In the genomic region with DNA sequence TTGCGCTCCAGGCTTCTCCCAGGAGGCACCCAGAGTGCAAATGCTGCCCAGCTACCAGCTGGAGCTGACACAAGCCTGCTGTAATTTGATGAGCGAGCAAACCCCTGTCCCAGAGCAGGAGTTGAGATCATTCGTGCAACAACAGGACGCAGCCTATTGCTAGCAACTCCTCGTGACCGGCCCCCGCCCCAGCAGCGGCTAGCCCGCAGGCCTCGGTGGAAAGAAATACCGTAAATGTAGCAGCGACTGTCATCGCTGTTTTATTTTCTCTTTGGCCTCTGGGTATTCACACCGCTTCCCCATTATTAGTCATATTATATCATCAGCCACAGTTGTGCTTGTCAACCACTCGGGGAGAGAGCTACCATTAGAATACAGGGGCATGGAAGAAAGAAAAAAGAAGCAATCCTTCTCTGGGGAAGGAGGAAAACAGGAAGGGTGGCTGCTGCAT, we compare ENCODE assay signal across 9 cellular contexts. TPM values are rescaled to one million over a fixed set of nuclear protein-coding genes. Genes with fewer than 3 reads are reported as not detected.
A peak's percentile ranks its signal among the peaks of the same experiment; 100 is the strongest.
DNase-seq lines count a peak whose midpoint lies in the region; ATAC-seq, FAIRE-seq and TF ChIP-seq lines count a peak whose summit lies in the region.
"Had no signal": no experiment of that assay in that cellular context is flagged by ENCODE, and none has a peak within 500 bp of the region (broad histone marks: within the 10 kb centered on the region; RNA-seq: fewer than 3 reads in every experiment).

No MANE protein-coding gene starts in this region.

- 18 to 21% methylated on average over 15 of the region's 15 CpGs for WGBS in tibial nerve, 2 donors

- peak in 1 of 2 donors; percentile 65 for TF ChIP-seq EP300 in tibial nerve (IDR thresholded peaks at IDR 0.05)

- H3K4me3 ChIP-seq in kidney (ENCODE audit: low read length in 2 of 2), result peak overlapping the region in 1 of 2 donors; percentile 8
- H3K4me3 ChIP-seq in tibial nerve, result peak overlapping the region in 1 of 4 donors; percentile 23

- H3K4me1 ChIP-seq in kidney (ENCODE audit: control insufficient read depth in 1 of 2, insufficient read depth in 1 of 2, low read depth in 1 of 2, low read length in 2 of 2) (no peaks in the 10 kb centered on the region), tibial nerve (peaks cover 0 to 8% (median 0%) of the 10 kb centered on the region in 4 donors)

- H3K9me3 Mint-ChIP-seq in activated naive CD4-positive, alpha-beta T cell treated with anti-CD3 and anti-CD28 coated beads, Interleukin-2, amount 50 U/mL, for 72 hours, result no peaks in the 10 kb centered on the region
- H3K9me3 Mint-ChIP-seq: activated B cell treated with CpG ODN at 0.5 μM for 24 hours had no signal

- H3K27ac ChIP-seq in kidney (ENCODE audit: low read depth in 2 of 2, low read length in 2 of 2), result no peak overlapping the region
- peak overlapping the region in 2 of 4 donors; percentile 34 to 71 for H3K27ac ChIP-seq in tibial nerve

- peak; percentile 20 for DNase-seq in stimulated activated naive CD4-positive, alpha-beta T cell treated with Interleukin-2 at 50 U/mL for 16 hours (lab: John Stamatoyannopoulos, UW)
- DNase-seq in stimulated activated naive CD4-positive, alpha-beta T cell (lab: John Stamatoyannopoulos, UW), result no peak
- no peak for DNase-seq in activated naive CD4-positive, alpha-beta T cell treated with anti-CD3 and anti-CD28 coated beads, Interleukin-2, amount 50 U/mL, for 72 hours (ENCODE audit: low spot score in 2 of 2)
- DNase-seq in kidney (peak; percentile 83), tibial nerve (ENCODE audit: low spot score in 2 of 2) (peak; percentile 30 to 50), OCI-M1 (lab: John Stamatoyannopoulos, UW) (no peak)
- DNase-seq: activated B cell treated with CpG ODN at 0.5 μM for 24 hours had no signal

- no peak overlapping the region for H3K9ac ChIP-seq in kidney (ENCODE audit: low read length in 2 of 2)

- H3K36me3 Mint-ChIP-seq in activated naive CD4-positive, alpha-beta T cell treated with anti-CD3 and anti-CD28 coated beads, Interleukin-2, amount 50 U/mL, for 72 hours, result no peaks in the 10 kb centered on the region

- ATAC-seq in activated naive CD4-positive, alpha-beta T cell treated with anti-CD3 and anti-CD28 coated beads, Interleukin-2, amount 50 U/mL, for 72 hours, result peak; percentile 63 to 69
- ATAC-seq in GM18867 (IDR thresholded peaks at IDR 0.05; ENCODE audit: unreplicated experiment) (no peak), HG03565 (IDR thresholded peaks at IDR 0.05; ENCODE audit: unreplicated experiment) (no peak)

- H3K27ac Mint-ChIP-seq in activated naive CD4-positive, alpha-beta T cell treated with anti-CD3 and anti-CD28 coated beads, Interleukin-2, amount 50 U/mL, for 72 hours, result no peak overlapping the region
- H3K27ac Mint-ChIP-seq: activated B cell treated with CpG ODN at 0.5 μM for 24 hours had no signal

- no peak for TF ChIP-seq CTCF in kidney (IDR thresholded peaks at IDR 0.05; ENCODE audit: borderline replicate concordance, extremely low read depth, insufficient read depth)
- TF ChIP-seq CTCF in tibial nerve (IDR thresholded peaks at IDR 0.05), result no peak

- H3K27me3 ChIP-seq in tibial nerve, result no peaks in the 10 kb centered on the region

- intact Hi-C loops in kidney (cut with DNase I), result no loop called here

- no peak for FAIRE-seq in kidney (lab: Jason Lieb, UNC)

- H3K9me3 ChIP-seq in kidney (ENCODE audit: control insufficient read depth in 1 of 2, low read length in 2 of 2) (no peaks in the 10 kb centered on the region), tibial nerve (peaks cover 0 to 7% (median 0%) of the 10 kb centered on the region in 4 donors)

- TF ChIP-seq POLR2A in tibial nerve (IDR thresholded peaks at IDR 0.05), result no peak

- H3K36me3 ChIP-seq in kidney (ENCODE audit: control insufficient read depth in 1 of 2, insufficient read depth in 2 of 2, low read length in 2 of 2), result no peaks in the 10 kb centered on the region
- H3K36me3 ChIP-seq in tibial nerve, result no peaks in the 10 kb centered on the region

RNA-seq across cellular contexts. Expression of gene ATXN10, which starts 59.2 kb away (rescaled TPM):
- 10 to 100 TPM; 60.1 to 90.7 TPM for total RNA-seq in activated naive CD4-positive, alpha-beta T cell treated with anti-CD3 and anti-CD28 coated beads, Interleukin-2, amount 50 U/mL, for 72 hours
- total RNA-seq in kidney (121 TPM), tibial nerve (100 to 1,000 TPM; 163 to 197 (median 178) TPM)
- 142 TPM for polyA plus RNA-seq in kidney (ENCODE audit: insufficient read depth, low read depth, low replicate concordance)

Comparison
In these comparisons a context has a peak if more than half of its experiments do, and no peak if none do; other contexts are left out.
1. DNase-seq: peak in stimulated activated naive CD4-positive, alpha-beta T cell treated with Interleukin-2 at 50 U/mL for 16 hours (single experiment), kidney (single experiment) and tibial nerve (2 of 2); none in stimulated activated naive CD4-positive, alpha-beta T cell (0 of 6), activated naive CD4-positive, alpha-beta T cell treated with anti-CD3 and anti-CD28 coated beads, Interleukin-2, amount 50 U/mL, for 72 hours (0 of 2) and OCI-M1 (single experiment).
2. ATAC-seq: peak in activated naive CD4-positive, alpha-beta T cell treated with anti-CD3 and anti-CD28 coated beads, Interleukin-2, amount 50 U/mL, for 72 hours (2 of 2); none in GM18867 (single experiment) and HG03565 (single experiment).